1 cellular context compared by ENCODE assay signal in the genomic region with DNA sequence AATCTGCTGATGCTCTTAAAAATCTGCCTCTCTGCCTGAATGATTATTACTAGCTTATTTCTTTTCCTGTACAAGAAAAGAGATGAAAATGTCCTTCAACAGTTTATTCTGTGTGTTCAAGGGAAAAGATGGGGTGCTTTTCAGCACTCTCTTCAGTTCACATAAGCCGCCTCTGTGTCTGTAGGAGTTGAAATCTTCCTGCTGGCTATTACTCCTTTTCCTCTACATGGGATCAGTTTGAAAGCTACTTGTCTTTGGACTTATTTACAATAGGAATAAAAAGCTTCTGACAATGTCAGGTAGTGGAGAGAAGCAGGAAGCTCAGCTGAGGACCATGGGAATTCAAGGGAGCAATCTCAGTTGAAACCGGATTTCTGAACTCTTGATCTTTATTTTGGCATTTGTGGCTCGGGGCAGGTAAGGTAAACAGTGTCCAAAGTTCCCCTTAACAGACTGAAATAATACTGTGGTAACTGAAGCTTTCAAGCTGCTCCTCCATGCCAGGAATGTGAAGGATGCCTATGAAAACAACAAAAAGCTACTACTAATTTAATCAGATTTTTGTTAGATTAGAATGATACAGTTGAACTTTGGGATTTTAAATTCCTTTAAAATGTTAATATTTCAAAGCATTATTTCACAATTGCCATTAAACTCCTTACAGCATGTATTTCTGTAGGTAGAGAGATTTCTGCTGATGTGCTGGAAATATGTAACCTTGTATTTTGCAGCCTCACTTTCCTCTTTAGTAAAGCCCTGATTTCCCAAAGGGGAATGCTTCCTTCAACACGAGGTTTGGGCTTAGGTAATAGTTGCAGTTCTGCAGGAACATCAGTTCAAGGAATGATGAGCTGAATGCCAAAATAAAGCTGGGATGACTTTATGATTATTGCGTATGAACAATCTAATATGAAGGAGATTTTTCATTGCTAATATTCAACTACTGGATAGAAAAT.
A peak's percentile ranks its signal among the peaks of the same experiment; 100 is the strongest.
TF ChIP-seq lines count a peak whose summit lies in the region.

No MANE protein-coding gene starts in this region.

TF ChIP-seq in liver, 16 proteins besides CTCF, POLR2A, EP300 and RAD21 (continued from another document):
- TF ChIP-seq, protein P1, sequence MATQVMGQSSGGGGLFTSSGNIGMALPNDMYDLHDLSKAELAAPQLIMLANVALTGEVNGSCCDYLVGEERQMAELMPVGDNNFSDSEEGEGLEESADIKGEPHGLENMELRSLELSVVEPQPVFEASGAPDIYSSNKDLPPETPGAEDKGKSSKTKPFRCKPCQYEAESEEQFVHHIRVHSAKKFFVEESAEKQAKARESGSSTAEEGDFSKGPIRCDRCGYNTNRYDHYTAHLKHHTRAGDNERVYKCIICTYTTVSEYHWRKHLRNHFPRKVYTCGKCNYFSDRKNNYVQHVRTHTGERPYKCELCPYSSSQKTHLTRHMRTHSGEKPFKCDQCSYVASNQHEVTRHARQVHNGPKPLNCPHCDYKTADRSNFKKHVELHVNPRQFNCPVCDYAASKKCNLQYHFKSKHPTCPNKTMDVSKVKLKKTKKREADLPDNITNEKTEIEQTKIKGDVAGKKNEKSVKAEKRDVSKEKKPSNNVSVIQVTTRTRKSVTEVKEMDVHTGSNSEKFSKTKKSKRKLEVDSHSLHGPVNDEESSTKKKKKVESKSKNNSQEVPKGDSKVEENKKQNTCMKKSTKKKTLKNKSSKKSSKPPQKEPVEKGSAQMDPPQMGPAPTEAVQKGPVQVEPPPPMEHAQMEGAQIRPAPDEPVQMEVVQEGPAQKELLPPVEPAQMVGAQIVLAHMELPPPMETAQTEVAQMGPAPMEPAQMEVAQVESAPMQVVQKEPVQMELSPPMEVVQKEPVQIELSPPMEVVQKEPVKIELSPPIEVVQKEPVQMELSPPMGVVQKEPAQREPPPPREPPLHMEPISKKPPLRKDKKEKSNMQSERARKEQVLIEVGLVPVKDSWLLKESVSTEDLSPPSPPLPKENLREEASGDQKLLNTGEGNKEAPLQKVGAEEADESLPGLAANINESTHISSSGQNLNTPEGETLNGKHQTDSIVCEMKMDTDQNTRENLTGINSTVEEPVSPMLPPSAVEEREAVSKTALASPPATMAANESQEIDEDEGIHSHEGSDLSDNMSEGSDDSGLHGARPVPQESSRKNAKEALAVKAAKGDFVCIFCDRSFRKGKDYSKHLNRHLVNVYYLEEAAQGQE (IDR thresholded peaks at IDR 0.05): peak; percentile 77
- TF ChIP-seq FOXA2 (IDR thresholded peaks at IDR 0.05): peak; percentile 91
